14 cellular contexts compared by ENCODE assay signal in genomic region chr9:32502459-32502858, GRCh38. TPM values are rescaled to one million over a fixed set of nuclear protein-coding genes. Genes with fewer than 3 reads are reported as not detected.
DNase-seq lines count a peak whose midpoint lies in the region; ATAC-seq, FAIRE-seq and TF ChIP-seq lines count a peak whose summit lies in the region.
"Had no signal": no experiment of that assay in that cellular context is flagged by ENCODE, and none has a peak within 500 bp of the region (broad histone marks: within the 10 kb centered on the region; RNA-seq: fewer than 3 reads in every experiment).

No MANE protein-coding gene starts in this region.

- peak overlapping the region; percentile 82 for H3K27ac ChIP-seq in PC-3 (ENCODE audit: low read length)
- peak overlapping the region; percentile 90 for H3K27ac ChIP-seq in endothelial cell of umbilical vein (ENCODE audit: insufficient read depth, low read depth, low read length)
- H3K27ac ChIP-seq: right atrium auricular region had no signal

- CTCF ChIA-PET in PC-3 (lab: Charles Lee) (no interaction called here), endothelial cell of umbilical vein (lab: Charles Lee) (interaction anchor here (1.7 kb wide), 1 partner anchor 24 kb away, joined by 11 read pairs; the partner anchor contains the start of gene RIGI)

- H3K9ac ChIP-seq in PC-3 (ENCODE audit: low read length) (no peak overlapping the region), endothelial cell of umbilical vein (replicated peaks; ENCODE audit: extremely low read depth, insufficient read depth, low read length) (peak overlapping the region; percentile 40)

- no peaks in the 10 kb centered on the region for H3K9me3 Mint-ChIP-seq in naive thymus-derived CD8-positive, alpha-beta T cell
- no peaks in the 10 kb centered on the region for H3K9me3 Mint-ChIP-seq in natural killer cell treated with Interleukin-12 subunit alpha and Interleukin-12 subunit beta and Interleukin-15 and Interleukin-18, amount 100 ng/mL, for 72 hours
- H3K9me3 Mint-ChIP-seq: central memory CD8-positive, alpha-beta T cell had no signal

- H3K36me3 ChIP-seq in PC-3 (ENCODE audit: low read depth, low read length) (peaks cover 8% of the 10 kb centered on the region), endothelial cell of umbilical vein (ENCODE audit: control insufficient read depth in 2 of 2, extremely low read depth in 1 of 2, insufficient read depth in 2 of 2, low read length in 2 of 2) (peaks cover 0 to 4% of the 10 kb centered on the region in 2 experiments)

- 0 out of 2 replicates have a peak overlapping the region, but pooled peaks have one; percentile 28 for H2AFZ ChIP-seq in PC-3 (ENCODE audit: low read length)
- H2AFZ ChIP-seq in endothelial cell of umbilical vein (ENCODE audit: low read depth, low read length), result no peak overlapping the region

- H3K27ac Mint-ChIP-seq in naive thymus-derived CD8-positive, alpha-beta T cell, result peak overlapping the region in 7 of 10 donors; percentile 12 to 68 (median 23)
- H3K27ac Mint-ChIP-seq in natural killer cell treated with Interleukin-12 subunit alpha and Interleukin-12 subunit beta and Interleukin-15 and Interleukin-18, amount 100 ng/mL, for 72 hours, result no peak overlapping the region
- H3K27ac Mint-ChIP-seq: type B pancreatic cell had no signal

- H3K9me2 ChIP-seq in PC-3 (replicated peaks; ENCODE audit: low read length), result no peaks in the 10 kb centered on the region

- no peak overlapping the region for H3K4me2 ChIP-seq in PC-3 (ENCODE audit: low read length)
- peak overlapping the region; percentile 59 for H3K4me2 ChIP-seq in endothelial cell of umbilical vein (ENCODE audit: insufficient read depth, low read length)

- H3K79me2 ChIP-seq in PC-3 (ENCODE audit: low read length), result no peaks in the 10 kb centered on the region
- H3K79me2 ChIP-seq in endothelial cell of umbilical vein (ENCODE audit: control insufficient read depth, insufficient read depth, low read length), result peaks cover 5% of the 10 kb centered on the region

- H3K9me3 ChIP-seq in PC-3 (ENCODE audit: low read length) (no peaks in the 10 kb centered on the region), endothelial cell of umbilical vein (replicated peaks; ENCODE audit: control insufficient read depth, insufficient read depth, low read length) (no peaks in the 10 kb centered on the region)
- H3K9me3 ChIP-seq: right atrium auricular region had no signal

- peaks cover 7 to 17% (median 10%) of the 10 kb centered on the region in 4 donors for H3K4me1 Mint-ChIP-seq in naive thymus-derived CD8-positive, alpha-beta T cell
- H3K4me1 Mint-ChIP-seq in natural killer cell treated with Interleukin-12 subunit alpha and Interleukin-12 subunit beta and Interleukin-15 and Interleukin-18, amount 100 ng/mL, for 72 hours (ENCODE audit: low read depth in 2 of 2), result peaks cover 11 to 13% of the 10 kb centered on the region in 2 donors

- no peaks in the 10 kb centered on the region for H3K9me1 ChIP-seq in endothelial cell of umbilical vein (replicated peaks; ENCODE audit: control insufficient read depth, extremely low read depth, insufficient read depth, low read length)

- DNase-seq in GM12892 (ENCODE audit: insufficient read length) (no peak), PC-3 (peak; percentile 86), endothelial cell of umbilical vein (ENCODE audit: low read depth, low spot score) (peak; percentile 85)
- DNase-seq in naive thymus-derived CD8-positive, alpha-beta T cell, result no peak
- DNase-seq in activated CD8-positive, alpha-beta memory T cell treated with anti-CD3 and anti-CD28 coated beads, Interleukin-2, amount 50 U/mL, for 48 hours, result no peak
- DNase-seq in natural killer cell treated with Interleukin-12 subunit alpha and Interleukin-12 subunit beta and Interleukin-15 and Interleukin-18, amount 100 ng/mL, for 72 hours (ENCODE audit: low spot score), result no peak
- DNase-seq: activated T-cell treated with anti-CD3 and anti-CD28 coated beads, Interleukin-2, amount 50 U/mL, for 1 hour; NCI-H146 had no signal

- no peaks in the 10 kb centered on the region for H3K27me3 Mint-ChIP-seq in naive thymus-derived CD8-positive, alpha-beta T cell
- no peaks in the 10 kb centered on the region for H3K27me3 Mint-ChIP-seq in natural killer cell treated with Interleukin-12 subunit alpha and Interleukin-12 subunit beta and Interleukin-15 and Interleukin-18, amount 100 ng/mL, for 72 hours
- H3K27me3 Mint-ChIP-seq: central memory CD8-positive, alpha-beta T cell; type B pancreatic cell had no signal

- no peaks in the 10 kb centered on the region for H4K20me1 ChIP-seq in PC-3 (ENCODE audit: low read length)
- no peaks in the 10 kb centered on the region for H4K20me1 ChIP-seq in endothelial cell of umbilical vein (replicated peaks; ENCODE audit: control insufficient read depth, extremely low read depth, insufficient read depth, low read length)

- TF ChIP-seq POLR2A in GM12892 (IDR thresholded peaks at IDR 0.05; ENCODE audit: low read depth, low read length), result no peak
- no peak for TF ChIP-seq POLR2A in endothelial cell of umbilical vein (IDR thresholded peaks at IDR 0.05; ENCODE audit: low read depth, low read length)

- H3K36me3 Mint-ChIP-seq in naive thymus-derived CD8-positive, alpha-beta T cell, result peaks cover 4 to 45% (median 7%) of the 10 kb centered on the region in 3 donors
- H3K36me3 Mint-ChIP-seq in natural killer cell treated with Interleukin-12 subunit alpha and Interleukin-12 subunit beta and Interleukin-15 and Interleukin-18, amount 100 ng/mL, for 72 hours, result no peaks in the 10 kb centered on the region

- ATAC-seq in PC-3 (peak; percentile 87), HG03469 (IDR thresholded peaks at IDR 0.05; ENCODE audit: unreplicated experiment) (no peak)
- ATAC-seq in naive thymus-derived CD8-positive, alpha-beta T cell, result no peak
- no peak for ATAC-seq in natural killer cell treated with Interleukin-12 subunit alpha and Interleukin-12 subunit beta and Interleukin-15 and Interleukin-18, amount 100 ng/mL, for 72 hours
- ATAC-seq: GM12878 had no signal

- POLR2A ChIA-PET in PC-3 (lab: Charles Lee; ENCODE audit: unreplicated experiment), result no interaction called here
- POLR2A ChIA-PET in endothelial cell of umbilical vein (lab: Charles Lee), result interaction anchor here (1.3 kb wide), 1 partner anchor 24 kb away, joined by 5 read pairs; the partner anchor contains the start of gene RIGI
- POLR2A ChIA-PET in naive thymus-derived CD8-positive, alpha-beta T cell (lab: Charles Lee), result no interaction called here

- dilution Hi-C loops in endothelial cell of umbilical vein (cut with MboI; ENCODE audit: extremely low pct_ligation_motif_present, low sequenced_read_pairs), result no loop called here

- intact Hi-C loops in PC-3 (cut with micrococcal nuclease), result no loop called here
- intact Hi-C loops in endothelial cell of umbilical vein (cut with micrococcal nuclease), result loop anchor here (1.0 to 2.0 kb wide), 4 partner anchors 24 to 523 kb away; partner anchors contain the start of genes DNAJA1, RIGI, SMIM27 and TOPORS

- H3K4me1 ChIP-seq in PC-3 (ENCODE audit: insufficient read depth, low read length) (peaks cover 28% of the 10 kb centered on the region), endothelial cell of umbilical vein (ENCODE audit: control insufficient read depth, extremely low read depth, insufficient read depth, low read length) (peaks cover 42% of the 10 kb centered on the region)
- H3K4me1 ChIP-seq: right atrium auricular region had no signal

- no peak for TF ChIP-seq CTCF in PC-3 (conservative IDR thresholded peaks at IDR 0.05; ENCODE audit: low read depth, low read length)
- no peak for TF ChIP-seq CTCF in endothelial cell of umbilical vein (IDR thresholded peaks at IDR 0.05; ENCODE audit: extremely low read depth in 1 of 2, insufficient read depth in 1 of 2, low read depth in 1 of 2, low read length in 2 of 2)

- BruUV-seq in PC-3 (replicated peaks; lab: Mats Ljungman, UMichigan) (no TSS peak), endothelial cell of umbilical vein (replicated peaks; lab: Mats Ljungman, UMichigan) (no TSS peak)

- no peak overlapping the region for H3K4me3 ChIP-seq in PC-3 (ENCODE audit: low read length)
- no peak overlapping the region for H3K4me3 ChIP-seq in endothelial cell of umbilical vein (replicated peaks in 1 of 3; ENCODE audit: insufficient read depth in 1 of 3, low read depth in 1 of 3, low read length in 3 of 3)
- H3K4me3 ChIP-seq: GM12878, right atrium auricular region had no signal

- FAIRE-seq in GM12892 (lab: Jason Lieb, UNC) (peak; percentile 5), endothelial cell of umbilical vein (lab: Jason Lieb, UNC) (peak; percentile 96)
- FAIRE-seq: GM12878, TTC549 had no signal

- H3F3A ChIP-seq in PC-3 (ENCODE audit: low read length, unreplicated experiment), result no peaks in the 10 kb centered on the region

- no peaks in the 10 kb centered on the region for H3K27me3 ChIP-seq in PC-3 (ENCODE audit: low read length)
- no peaks in the 10 kb centered on the region for H3K27me3 ChIP-seq in endothelial cell of umbilical vein (ENCODE audit: control insufficient read depth in 2 of 2, insufficient read depth in 2 of 2, low read length in 2 of 2)
- H3K27me3 ChIP-seq: right atrium auricular region had no signal

- no peak overlapping the region for H3K4me3 Mint-ChIP-seq in naive thymus-derived CD8-positive, alpha-beta T cell
- no peak overlapping the region for H3K4me3 Mint-ChIP-seq in natural killer cell treated with Interleukin-12 subunit alpha and Interleukin-12 subunit beta and Interleukin-15 and Interleukin-18, amount 100 ng/mL, for 72 hours
- H3K4me3 Mint-ChIP-seq: central memory CD8-positive, alpha-beta T cell; type B pancreatic cell had no signal

RNA-seq across cellular contexts. Expression of gene RIGI, which starts 23.5 kb away (rescaled TPM):
- polyA plus RNA-seq in GM12892 (2012; ENCODE audit: missing spikeins), result 6.3 TPM
- 2.6 and 5.4 TPM in 2 replicates for total RNA-seq in PC-3 (2014; rRNA removed)
- total RNA-seq in endothelial cell of umbilical vein, result 11.4 and 13.3 TPM in 2 replicates
- 3.8 and 4.5 TPM in 2 replicates for polyA plus RNA-seq in endothelial cell of umbilical vein
- polyA plus RNA-seq in endothelial cell of umbilical vein (2011; cell fraction: cytosol; rRNA removed), result 5.3 and 5.7 TPM in 2 replicates
- polyA plus RNA-seq in endothelial cell of umbilical vein (2011; cell fraction: nucleus; rRNA removed), result 8.4 and 10.7 TPM in 2 replicates
- 18.4 and 21.6 TPM in 2 replicates for polyA plus RNA-seq in endothelial cell of umbilical vein (2012)
- polyA minus RNA-seq in endothelial cell of umbilical vein, result 7.5 and 8.0 TPM in 2 replicates
- polyA minus RNA-seq in endothelial cell of umbilical vein (2011; cell fraction: cytosol; rRNA and poly(A)+ RNA removed), result 0.82 TPM
- 8.1 and 12.6 TPM in 2 replicates for polyA minus RNA-seq in endothelial cell of umbilical vein (2011; cell fraction: nucleus; rRNA and poly(A)+ RNA removed)
- total RNA-seq in naive thymus-derived CD8-positive, alpha-beta T cell, result 10 to 100 TPM; 20.9 to 22.6 TPM
- 10 to 100 TPM; 12.7 to 14.4 (median 14.1) TPM for polyA plus RNA-seq in naive thymus-derived CD8-positive, alpha-beta T cell
- total RNA-seq in natural killer cell treated with Interleukin-12 subunit alpha and Interleukin-12 subunit beta and Interleukin-15 and Interleukin-18, amount 100 ng/mL, for 72 hours, result 1 to 10 TPM; 7.9 to 9.2 TPM

RNA-seq across cellular contexts. Expression of gene SMIM27, which starts 49.7 kb away (rescaled TPM):
- 29.5 TPM for polyA plus RNA-seq in GM12892 (2012; ENCODE audit: missing spikeins)
- total RNA-seq in PC-3 (2014; rRNA removed), result 0.98 and 3.0 TPM in 2 replicates
- 9.5 and 11.5 TPM in 2 replicates for total RNA-seq in endothelial cell of umbilical vein
- polyA plus RNA-seq in endothelial cell of umbilical vein, result 2.6 and 3.4 TPM in 2 replicates
- 3.2 and 3.7 TPM in 2 replicates for polyA plus RNA-seq in endothelial cell of umbilical vein (2011; cell fraction: cytosol; rRNA removed)
- polyA plus RNA-seq in endothelial cell of umbilical vein (2011; cell fraction: nucleus; rRNA removed), result 2.7 and 2.9 TPM in 2 replicates
- 19.4 and 20.1 TPM in 2 replicates for polyA plus RNA-seq in endothelial cell of umbilical vein (2012)
- polyA minus RNA-seq in endothelial cell of umbilical vein, result 1.00 and 7.6 TPM in 2 replicates
- 3.1 TPM for polyA minus RNA-seq in endothelial cell of umbilical vein (2011; cell fraction: cytosol; rRNA and poly(A)+ RNA removed)
- 3.2 and 4.3 TPM in 2 replicates for polyA minus RNA-seq in endothelial cell of umbilical vein (2011; cell fraction: nucleus; rRNA and poly(A)+ RNA removed)
- 10 to 100 TPM; 37.0 to 37.8 TPM for total RNA-seq in naive thymus-derived CD8-positive, alpha-beta T cell
- 100 to 1,000 TPM; 103 to 116 (median 110) TPM for polyA plus RNA-seq in naive thymus-derived CD8-positive, alpha-beta T cell
- total RNA-seq in natural killer cell treated with Interleukin-12 subunit alpha and Interleukin-12 subunit beta and Interleukin-15 and Interleukin-18, amount 100 ng/mL, for 72 hours, result 1 to 10 TPM; 6.4 to 9.1 TPM

RNA-seq across cellular contexts. Expression of gene TOPORS, which starts 49.9 kb away (rescaled TPM):
- 12.2 TPM for polyA plus RNA-seq in GM12892 (2012; ENCODE audit: missing spikeins)
- total RNA-seq in PC-3 (2014; rRNA removed), result 11.2 and 11.4 TPM in 2 replicates
- 16.2 and 16.8 TPM in 2 replicates for total RNA-seq in endothelial cell of umbilical vein
- 4.8 and 6.1 TPM in 2 replicates for polyA plus RNA-seq in endothelial cell of umbilical vein
- 6.5 and 7.2 TPM in 2 replicates for polyA plus RNA-seq in endothelial cell of umbilical vein (2011; cell fraction: cytosol; rRNA removed)
- polyA plus RNA-seq in endothelial cell of umbilical vein (2011; cell fraction: nucleus; rRNA removed), result 13.3 and 17.6 TPM in 2 replicates
- polyA plus RNA-seq in endothelial cell of umbilical vein (2012), result 14.6 and 16.9 TPM in 2 replicates
- polyA minus RNA-seq in endothelial cell of umbilical vein, result 23.7 and 25.4 TPM in 2 replicates
- polyA minus RNA-seq in endothelial cell of umbilical vein (2011; cell fraction: cytosol; rRNA and poly(A)+ RNA removed), result 11.6 TPM
- polyA minus RNA-seq in endothelial cell of umbilical vein (2011; cell fraction: nucleus; rRNA and poly(A)+ RNA removed), result 25.2 and 40.3 TPM in 2 replicates
- total RNA-seq in naive thymus-derived CD8-positive, alpha-beta T cell, result 10 to 100 TPM; 21.9 to 24.2 TPM
- polyA plus RNA-seq in naive thymus-derived CD8-positive, alpha-beta T cell, result 10 to 100 TPM; 22.8 to 26.0 (median 23.5) TPM
- 10 to 100 TPM; 11.3 to 12.1 TPM for total RNA-seq in natural killer cell treated with Interleukin-12 subunit alpha and Interleukin-12 subunit beta and Interleukin-15 and Interleukin-18, amount 100 ng/mL, for 72 hours

Comparison
In these comparisons a context has a peak if more than half of its experiments do, and no peak if none do; other contexts are left out.
1. DNase-seq: peak in PC-3 (single experiment) and endothelial cell of umbilical vein (single experiment); none in GM12892 (single experiment), naive thymus-derived CD8-positive, alpha-beta T cell (0 of 10), activated CD8-positive, alpha-beta memory T cell treated with anti-CD3 and anti-CD28 coated beads, Interleukin-2, amount 50 U/mL, for 48 hours (single experiment) and natural killer cell treated with Interleukin-12 subunit alpha and Interleukin-12 subunit beta and Interleukin-15 and Interleukin-18, amount 100 ng/mL, for 72 hours (single experiment).
2. H3K27ac Mint-ChIP-seq: peak in naive thymus-derived CD8-positive, alpha-beta T cell (7 of 10); none in natural killer cell treated with Interleukin-12 subunit alpha and Interleukin-12 subunit beta and Interleukin-15 and Interleukin-18, amount 100 ng/mL, for 72 hours (0 of 2).